Comparison of ENCODE assay signal across 8 cellular contexts in genomic region chr1:71049951-71050598, GRCh38. TPM values are rescaled to one million over a fixed set of nuclear protein-coding genes. Genes with fewer than 3 reads are reported as not detected.
DNase-seq lines count a peak whose midpoint lies in the region; ATAC-seq and TF ChIP-seq lines count a peak whose summit lies in the region.

No MANE protein-coding gene starts in this region.

- H3K27ac Mint-ChIP-seq in endothelial cell (ENCODE audit: unreplicated experiment): no peak overlapping the region

- H3K27me3 Mint-ChIP-seq in endothelial cell (ENCODE audit: unreplicated experiment): peaks cover 8% of the 10 kb centered on the region

- peak; percentile 67 for DNase-seq in ACHN
- peak; percentile 58 for DNase-seq in MV-4-11 (lab: John Stamatoyannopoulos, UW)
- DNase-seq in RPMI8226: peak; percentile 35
- peak; percentile 48 for DNase-seq in endothelial cell (ENCODE audit: low spot score)
- peak; percentile 79 for DNase-seq in midbrain (lab: John Stamatoyannopoulos, UW)
- no peak for DNase-seq in 8988T

- ATAC-seq in HG02623 (IDR thresholded peaks at IDR 0.05; ENCODE audit: unreplicated experiment): peak; percentile 73

- peaks cover 10% of the 10 kb centered on the region for H3K4me1 Mint-ChIP-seq in endothelial cell (ENCODE audit: unreplicated experiment)

- H3K36me3 Mint-ChIP-seq in endothelial cell (ENCODE audit: low read depth, unreplicated experiment): no peaks in the 10 kb centered on the region

- peak; percentile 60 for TF ChIP-seq CTCF in GM12875 (IDR thresholded peaks at IDR 0.05; ENCODE audit: borderline replicate concordance, insufficient read depth, low read depth, low read length)
- peak; percentile 86 for TF ChIP-seq CTCF in endothelial cell (IDR thresholded peaks at IDR 0.05; ENCODE audit: unreplicated experiment)

- H3K4me3 Mint-ChIP-seq in endothelial cell (ENCODE audit: unreplicated experiment): no peak overlapping the region

- no peak overlapping the region for H3K4me3 ChIP-seq in GM12875 (ENCODE audit: low read depth, low read length)

- H3K9me3 Mint-ChIP-seq in endothelial cell (ENCODE audit: unreplicated experiment): no peaks in the 10 kb centered on the region

- in situ Hi-C loops in ACHN (cut with HindIII; ENCODE audit: low pct_ligation_motif_present, low pct_unique_long_range_greater_than_20kb, low sequenced_read_pairs): no loop called here

RNA-seq across cellular contexts. Expression of gene PTGER3, which starts 2.5 kb away (rescaled TPM):
- total RNA-seq in endothelial cell (ENCODE audit: unreplicated experiment): 6.5 TPM

RNA-seq across cellular contexts. Expression of gene ZRANB2, which starts 30.8 kb away (rescaled TPM):
- total RNA-seq in endothelial cell (ENCODE audit: unreplicated experiment): 74.1 TPM
